1 cellular context compared by ENCODE assay signal in genomic region chrX:109671170-109671569, GRCh38. TPM values are rescaled to one million over a fixed set of nuclear protein-coding genes. Genes with fewer than 3 reads are reported as not detected.
"Had no signal": no experiment of that assay in that cellular context is flagged by ENCODE, and none has a peak within 500 bp of the region (broad histone marks: within the 10 kb centered on the region; RNA-seq: fewer than 3 reads in every experiment).

No MANE protein-coding gene starts in this region.

RNA-seq across cellular contexts. Expression of gene KCNE5, which starts 46.2 kb away (rescaled TPM):
- total RNA-seq: G401 had no signal
